In genomic region chr12:44446181-44446580, GRCh38 we compare ENCODE assay signal across 24 cellular contexts.
"Had no signal": no experiment of that assay in that cellular context is flagged by ENCODE, and none has a peak within 500 bp of the region (broad histone marks: within the 10 kb centered on the region; RNA-seq: fewer than 3 reads in every experiment).

No MANE protein-coding gene starts in this region.

- ATAC-seq: naive thymus-derived CD8-positive, alpha-beta T cell; right cardiac atrium; sciatic nerve; stimulated activated naive B cell treated with anti-CD40 and anti-IgM and Interleukin-4, amounts not matched to agents 10 μg/mL and 1 μg/mL and 100 μg/mL, for 72 hours; stimulated activated naive CD8-positive, alpha-beta T cell treated with anti-CD3 and anti-CD28 coated beads, Interleukin-15, Interleukin-2, amounts not matched to agents 100 U/mL and 50 U/mL, for 24 hours; upper lobe of right lung had no signal

- H3K27ac ChIP-seq: left ventricle myocardium inferior, ovary, skin epidermis, stomach, testis, transverse colon, upper lobe of right lung had no signal

- H3K27ac Mint-ChIP-seq: immature natural killer cell; naive thymus-derived CD8-positive, alpha-beta T cell; nephron progenitor cell; progenitor cell of endocrine pancreas; stimulated activated naive B cell treated with anti-CD40 and anti-IgM and Interleukin-4, amounts not matched to agents 10 μg/mL and 1 μg/mL and 100 μg/mL, for 72 hours had no signal

- H3K4me1 Mint-ChIP-seq: immature natural killer cell; naive thymus-derived CD8-positive, alpha-beta T cell; nephron progenitor cell had no signal

- H3K4me1 ChIP-seq: left ventricle myocardium inferior, stomach, testis, transverse colon, upper lobe of right lung had no signal

- H3K27me3 Mint-ChIP-seq: progenitor cell of endocrine pancreas; stimulated activated naive B cell treated with anti-CD40 and anti-IgM and Interleukin-4, amounts not matched to agents 10 μg/mL and 1 μg/mL and 100 μg/mL, for 72 hours had no signal

- H3K36me3 ChIP-seq: left ventricle myocardium inferior, ovary, stomach, thyroid gland, transverse colon, upper lobe of right lung had no signal

- H3K9me3 ChIP-seq: left ventricle myocardium inferior, ovary, stomach, testis, thyroid gland, transverse colon, upper lobe of right lung had no signal

- H3K9me3 Mint-ChIP-seq: stimulated activated naive B cell treated with anti-CD40 and anti-IgM and Interleukin-4, amounts not matched to agents 10 μg/mL and 1 μg/mL and 100 μg/mL, for 72 hours had no signal

- H3K4me3 ChIP-seq: left ventricle myocardium inferior, lung, ovary, skin epidermis, stomach, testis, thyroid gland, transverse colon, upper lobe of right lung had no signal

- H3K36me3 Mint-ChIP-seq: immature natural killer cell; stimulated activated naive B cell treated with anti-CD40 and anti-IgM and Interleukin-4, amounts not matched to agents 10 μg/mL and 1 μg/mL and 100 μg/mL, for 72 hours had no signal

- H3K27me3 ChIP-seq: ovary, stomach, testis, thyroid gland, transverse colon, upper lobe of right lung had no signal

- H3K4me3 Mint-ChIP-seq: immature natural killer cell; naive thymus-derived CD8-positive, alpha-beta T cell; nephron progenitor cell; stimulated activated naive B cell treated with anti-CD40 and anti-IgM and Interleukin-4, amounts not matched to agents 10 μg/mL and 1 μg/mL and 100 μg/mL, for 72 hours had no signal

- DNase-seq: hypothalamus; immature natural killer cell; kidney; left ventricle myocardium inferior; naive thymus-derived CD8-positive, alpha-beta T cell; nephron progenitor cell; ovary; retina; right cardiac atrium; stimulated activated CD4-positive, alpha-beta T cell treated with anti-CD3 and anti-CD28 coated beads, Interleukin-12 subunit alpha, Interleukin-12 subunit beta, amount 100 ng/mL, for 4 hours; stimulated activated CD4-positive, alpha-beta T cell treated with anti-CD3 and anti-CD28 coated beads, Interleukin-15, amount 100 ng/mL, for 24 hours; stimulated activated CD4-positive, alpha-beta T cell treated with anti-CD3 and anti-CD28 coated beads, Interleukin-2, amount 100 ng/mL, for 24 hours; stimulated activated CD4-positive, alpha-beta T cell treated with anti-CD3 and anti-CD28 coated beads, Interleukin-4, amount 100 ng/mL, for 1 hour; stimulated activated naive B cell treated with anti-CD40 and anti-IgM and Interleukin-4, amounts not matched to agents 10 μg/mL and 1 μg/mL and 100 μg/mL, for 72 hours; stimulated activated naive CD8-positive, alpha-beta T cell treated with anti-CD3 and anti-CD28 coated beads, Interleukin-15, Interleukin-2, amounts not matched to agents 100 U/mL and 50 U/mL, for 24 hours; stomach; testis; thyroid gland; transverse colon; upper lobe of right lung had no signal
